ENCODE assay signal across 1 cellular context in genomic region chr22:42856865-42857704, GRCh38.
TF ChIP-seq lines count a peak whose summit lies in the region.

A gene with protein sequence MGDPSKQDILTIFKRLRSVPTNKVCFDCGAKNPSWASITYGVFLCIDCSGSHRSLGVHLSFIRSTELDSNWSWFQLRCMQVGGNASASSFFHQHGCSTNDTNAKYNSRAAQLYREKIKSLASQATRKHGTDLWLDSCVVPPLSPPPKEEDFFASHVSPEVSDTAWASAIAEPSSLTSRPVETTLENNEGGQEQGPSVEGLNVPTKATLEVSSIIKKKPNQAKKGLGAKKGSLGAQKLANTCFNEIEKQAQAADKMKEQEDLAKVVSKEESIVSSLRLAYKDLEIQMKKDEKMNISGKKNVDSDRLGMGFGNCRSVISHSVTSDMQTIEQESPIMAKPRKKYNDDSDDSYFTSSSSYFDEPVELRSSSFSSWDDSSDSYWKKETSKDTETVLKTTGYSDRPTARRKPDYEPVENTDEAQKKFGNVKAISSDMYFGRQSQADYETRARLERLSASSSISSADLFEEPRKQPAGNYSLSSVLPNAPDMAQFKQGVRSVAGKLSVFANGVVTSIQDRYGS (minus strand): TSS chr22:42857273. CDS start chr22:42857182, 91 bp downstream.

TF ChIP-seq in HepG2, 621 proteins besides CTCF, POLR2A, EP300 and RAD21 (continued from another document and continues in another):
- TF ChIP-seq ZNF280B (CRISPR knock-in tag; IDR thresholded peaks at IDR 0.05; ENCODE audit: borderline replicate concordance) (peak; percentile 56; the same call in 1 of the 2 replicates), ZNF10 (CRISPR knock-in tag; IDR thresholded peaks at IDR 0.05; ENCODE audit: borderline replicate concordance, low read depth) (no peak), HOXA9 (CRISPR knock-in tag; IDR thresholded peaks at IDR 0.05; ENCODE audit: borderline replicate concordance) (peak; percentile 96), ZNF430 (CRISPR knock-in tag; IDR thresholded peaks at IDR 0.05) (no peak; the same call in 1 of the 2 replicates), ZNF547 (CRISPR knock-in tag; IDR thresholded peaks at IDR 0.05) (peak; percentile 100), HNF1A (IDR thresholded peaks at IDR 0.05; ENCODE audit: low read depth) (no peak), HNF1A (CRISPR knock-in tag; IDR thresholded peaks at IDR 0.05; ENCODE audit: borderline replicate concordance) (peak; percentile 57), TFDP2 (CRISPR knock-in tag; IDR thresholded peaks at IDR 0.05) (peak; percentile 97), CERS6 (CRISPR knock-in tag; IDR thresholded peaks at IDR 0.05) (peak; percentile 86; the same call in 1 of the 2 replicates), CSRNP2 (CRISPR knock-in tag; conservative IDR thresholded peaks at IDR 0.05; ENCODE audit: low read depth) (peak; percentile 76; the same call in 1 of the 2 replicates), ZNF367 (CRISPR knock-in tag; IDR thresholded peaks at IDR 0.05; ENCODE audit: borderline replicate concordance) (peak; percentile 91; the same call in 1 of the 2 replicates), MXD4 (CRISPR knock-in tag; IDR thresholded peaks at IDR 0.05) (peak; percentile 93), MAX (IDR thresholded peaks at IDR 0.05) (peak; percentile 100), MAFK (conservative IDR thresholded peaks at IDR 0.05 in 1 of 2, IDR thresholded peaks at IDR 0.05 in 1 of 2; ENCODE audit: low read length in 2 of 2) (no peak), RFXAP (CRISPR knock-in tag; IDR thresholded peaks at IDR 0.05; ENCODE audit: borderline replicate concordance) (peak; percentile 95), RFX1 (IDR thresholded peaks at IDR 0.05) (no peak), ZNF792 (CRISPR knock-in tag; IDR thresholded peaks at IDR 0.05) (peak; percentile 92), DNMT1 (CRISPR knock-in tag; IDR thresholded peaks at IDR 0.05) (peak; percentile 76; the same call in 1 of the 2 replicates), HMGXB3 (CRISPR knock-in tag; IDR thresholded peaks at IDR 0.05; ENCODE audit: borderline replicate concordance) (peak; percentile 54; the same call in 1 of the 2 replicates), ERF (CRISPR knock-in tag; IDR thresholded peaks at IDR 0.05) (peak; percentile 88), ZNF235 (CRISPR knock-in tag; IDR thresholded peaks at IDR 0.05; ENCODE audit: borderline replicate concordance) (peak; percentile 90; the same call in 1 of the 2 replicates), CREB1 (IDR thresholded peaks at IDR 0.05) (peak; percentile 58; the same call in 1 of the 2 replicates), CREB1 (CRISPR knock-in tag; IDR thresholded peaks at IDR 0.05) (no peak), ZNF777 (CRISPR knock-in tag; IDR thresholded peaks at IDR 0.05) (no peak), U2AF2 (IDR thresholded peaks at IDR 0.05; ENCODE audit: low read depth, low read length) (no peak), ZNF281 (CRISPR knock-in tag; IDR thresholded peaks at IDR 0.05; ENCODE audit: borderline replicate concordance) (no peak)
- TF ChIP-seq, protein P1, sequence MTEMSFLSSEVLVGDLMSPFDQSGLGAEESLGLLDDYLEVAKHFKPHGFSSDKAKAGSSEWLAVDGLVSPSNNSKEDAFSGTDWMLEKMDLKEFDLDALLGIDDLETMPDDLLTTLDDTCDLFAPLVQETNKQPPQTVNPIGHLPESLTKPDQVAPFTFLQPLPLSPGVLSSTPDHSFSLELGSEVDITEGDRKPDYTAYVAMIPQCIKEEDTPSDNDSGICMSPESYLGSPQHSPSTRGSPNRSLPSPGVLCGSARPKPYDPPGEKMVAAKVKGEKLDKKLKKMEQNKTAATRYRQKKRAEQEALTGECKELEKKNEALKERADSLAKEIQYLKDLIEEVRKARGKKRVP (CRISPR knock-in tag; IDR thresholded peaks at IDR 0.05), result peak in 1 of 2 experiments; percentile 56; a peak in 1 of 4 replicates
- TF ChIP-seq, protein P2, sequence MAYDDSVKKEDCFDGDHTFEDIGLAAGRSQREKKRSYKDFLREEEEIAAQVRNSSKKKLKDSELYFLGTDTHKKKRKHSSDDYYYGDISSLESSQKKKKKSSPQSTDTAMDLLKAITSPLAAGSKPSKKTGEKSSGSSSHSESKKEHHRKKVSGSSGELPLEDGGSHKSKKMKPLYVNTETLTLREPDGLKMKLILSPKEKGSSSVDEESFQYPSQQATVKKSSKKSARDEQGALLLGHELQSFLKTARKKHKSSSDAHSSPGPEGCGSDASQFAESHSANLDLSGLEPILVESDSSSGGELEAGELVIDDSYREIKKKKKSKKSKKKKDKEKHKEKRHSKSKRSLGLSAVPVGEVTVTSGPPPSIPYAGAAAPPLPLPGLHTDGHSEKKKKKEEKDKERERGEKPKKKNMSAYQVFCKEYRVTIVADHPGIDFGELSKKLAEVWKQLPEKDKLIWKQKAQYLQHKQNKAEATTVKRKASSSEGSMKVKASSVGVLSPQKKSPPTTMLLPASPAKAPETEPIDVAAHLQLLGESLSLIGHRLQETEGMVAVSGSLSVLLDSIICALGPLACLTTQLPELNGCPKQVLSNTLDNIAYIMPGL (CRISPR knock-in tag; IDR thresholded peaks at IDR 0.05; ENCODE audit: borderline replicate concordance in 1 of 2, low read depth in 1 of 2), result peak in 1 of 2 experiments; percentile 22; a peak in 1 of 4 replicates
